17 cellular contexts compared by ENCODE assay signal in genomic region chrX:132594129-132594528, GRCh38.
A peak's percentile ranks its signal among the peaks of the same experiment; 100 is the strongest.
DNase-seq lines count a peak whose midpoint lies in the region; ATAC-seq, FAIRE-seq and TF ChIP-seq lines count a peak whose summit lies in the region.
"Had no signal": no experiment of that assay in that cellular context is flagged by ENCODE, and none has a peak within 500 bp of the region (broad histone marks: within the 10 kb centered on the region; RNA-seq: fewer than 3 reads in every experiment).

No MANE protein-coding gene starts in this region.

- no peaks in the 10 kb centered on the region for H3K36me3 ChIP-seq in HepG2 (replicated peaks in 1 of 2; ENCODE audit: control insufficient read depth in 1 of 2, insufficient read depth in 2 of 2, low read length in 2 of 2)
- H3K36me3 ChIP-seq: Peyer's patch had no signal

- H3K27me3 Mint-ChIP-seq in activated CD4-positive, alpha-beta T cell treated with anti-CD3 and anti-CD28 coated beads, Interleukin-2, amount 10 ng/mL, durations not matched to agents 24 days and 14 days, result no peaks in the 10 kb centered on the region
- H3K27me3 Mint-ChIP-seq: B cell; CD4-positive, alpha-beta T cell had no signal

- H3K4me1 Mint-ChIP-seq in activated CD4-positive, alpha-beta T cell treated with anti-CD3 and anti-CD28 coated beads, Interleukin-2, amount 10 ng/mL, durations not matched to agents 24 days and 14 days, result no peaks in the 10 kb centered on the region
- H3K4me1 Mint-ChIP-seq: B cell had no signal

- peak; percentile 54 for FAIRE-seq in HepG2 (lab: Jason Lieb, UNC)

- BruUV-seq in HepG2 (replicated peaks; lab: Mats Ljungman, UMichigan), result no TSS peak

- H3K4me1 ChIP-seq in HepG2 (ENCODE audit: insufficient read depth, low read length), result peaks cover 66% of the 10 kb centered on the region
- H3K4me1 ChIP-seq: Peyer's patch had no signal

- H2AFZ ChIP-seq in HepG2 (ENCODE audit: low read length), result no peak overlapping the region

- in situ Hi-C loops in HepG2 (cut with HindIII; ENCODE audit: extremely low pct_ligation_motif_present, low pct_unique_long_range_greater_than_20kb), result loop anchor here (5.0 kb wide), 1 partner anchor 102 kb away; no protein-coding TSS in a partner anchor

- H3K27me3 ChIP-seq in HepG2 (ENCODE audit: control insufficient read depth in 1 of 2, insufficient read depth in 2 of 2, low read length in 2 of 2), result no peaks in the 10 kb centered on the region
- H3K27me3 ChIP-seq: Peyer's patch had no signal

- H3K4me3 ChIP-seq in epithelial cell of proximal tubule (ENCODE audit: low read depth, low read length) (no peak overlapping the region), HepG2 (replicated peaks in 1 of 3; ENCODE audit: insufficient read depth in 1 of 3, low read depth in 2 of 3, low read length in 3 of 3) (no peak overlapping the region)
- H3K4me3 ChIP-seq: Peyer's patch had no signal

- no peak overlapping the region for H3K27ac ChIP-seq in HepG2 (ENCODE audit: extremely low read length, insufficient read depth, low read length)
- H3K27ac ChIP-seq: Peyer's patch had no signal

- no peak overlapping the region for H3K4me2 ChIP-seq in HepG2 (ENCODE audit: low read depth, low read length)

- H3K9me3 ChIP-seq in HepG2 (ENCODE audit: low read length), result no peaks in the 10 kb centered on the region
- H3K9me3 ChIP-seq: Peyer's patch had no signal

- H4K20me1 ChIP-seq in HepG2 (ENCODE audit: insufficient read depth, low read length), result no peaks in the 10 kb centered on the region

- H3K27ac Mint-ChIP-seq in activated CD4-positive, alpha-beta T cell treated with anti-CD3 and anti-CD28 coated beads, Interleukin-2, amount 10 ng/mL, durations not matched to agents 24 days and 14 days, result no peak overlapping the region
- H3K27ac Mint-ChIP-seq: B cell; CD4-positive, alpha-beta T cell had no signal

- H3K79me2 ChIP-seq in HepG2 (ENCODE audit: insufficient read depth, low read length), result no peaks in the 10 kb centered on the region

- no peaks in the 10 kb centered on the region for H3K36me3 Mint-ChIP-seq in activated CD4-positive, alpha-beta T cell treated with anti-CD3 and anti-CD28 coated beads, Interleukin-2, amount 10 ng/mL, durations not matched to agents 24 days and 14 days (ENCODE audit: low read depth)

- POLR2A ChIA-PET in HepG2 (lab: Yijun Ruan, JAX), result interaction anchor here (0.9 to 1.0 kb wide), 2 partner anchors 106 to 114 kb away, joined by 3 read pairs; no protein-coding TSS in a partner anchor

- intact Hi-C loops in HepG2 (cut with micrococcal nuclease; ENCODE audit: unreplicated experiment), result loop anchor here (5.0 kb wide), 1 partner anchor 182 kb away; no protein-coding TSS in a partner anchor
- intact Hi-C loops in activated CD4-positive, alpha-beta T cell treated with anti-CD3 and anti-CD28 coated beads, Interleukin-2, amount 10 ng/mL, durations not matched to agents 24 days and 14 days (cut with micrococcal nuclease), result no loop called here

- ATAC-seq in HepG2 (no peak), GM21786 (IDR thresholded peaks at IDR 0.05; ENCODE audit: unreplicated experiment) (no peak), HG02763 (IDR thresholded peaks at IDR 0.05; ENCODE audit: unreplicated experiment) (no peak)

- TF ChIP-seq CTCF in epithelial cell of proximal tubule (conservative IDR thresholded peaks at IDR 0.05; ENCODE audit: low read depth, low read length), result no peak
- no peak for TF ChIP-seq CTCF in HepG2 (CRISPR knock-in tag; IDR thresholded peaks at IDR 0.05)

- TF ChIP-seq POLR2A in HepG2 (IDR thresholded peaks at IDR 0.05; ENCODE audit: insufficient read depth in 1 of 2, low read depth in 2 of 2, low read length in 2 of 2), result no peak

- H3K4me3 Mint-ChIP-seq in activated CD4-positive, alpha-beta T cell treated with anti-CD3 and anti-CD28 coated beads, Interleukin-2, amount 10 ng/mL, durations not matched to agents 24 days and 14 days, result no peak overlapping the region
- H3K4me3 Mint-ChIP-seq: B cell; CD4-positive, alpha-beta T cell had no signal

- TF ChIP-seq RAD21 in HepG2 (CRISPR knock-in tag; IDR thresholded peaks at IDR 0.05), result no peak

- no peak overlapping the region for H3K9ac ChIP-seq in HepG2 (ENCODE audit: insufficient read depth, low read depth, low read length)

- peak; percentile 54 for DNase-seq in HCEC 1CT
- peak; percentile 11 for DNase-seq in NCI-H82 treated with DMSO at 0.1 percent for 48 hours (lab: John Stamatoyannopoulos, UW; ENCODE audit: unreplicated experiment)
- peak; percentile 69 for DNase-seq in epithelial cell of proximal tubule (ENCODE audit: low read depth)
- peak; percentile 24 for DNase-seq in HepG2 (ENCODE audit: low spot score)
- DNase-seq in dermis blood vessel endothelial cell, result no peak
- DNase-seq in activated CD4-positive, alpha-beta T cell treated with anti-CD3 and anti-CD28 coated beads, Interleukin-2, amount 10 ng/mL, durations not matched to agents 24 days and 14 days, result no peak
- DNase-seq: CD4-positive, alpha-beta T cell; GF-D8; Karpas-422; NCI-H1436; NCI-H2029 treated with DMSO at 0.1 percent for 48 hours; NCI-H524; Peyer's patch; SHP77 treated with DMSO at 0.1 percent for 48 hours had no signal

- TF ChIP-seq EP300 in HepG2 (IDR thresholded peaks at IDR 0.05; ENCODE audit: low read depth in 2 of 2, low read length in 2 of 2) (peak in 1 of 2 experiments; percentile 26; a peak in 1 of 4 replicates), HepG2 (CRISPR knock-in tag; IDR thresholded peaks at IDR 0.05; ENCODE audit: borderline replicate concordance) (no peak)

- CTCF ChIA-PET in HepG2 (lab: Yijun Ruan, JAX; ENCODE audit: low intra/inter-chr PET ratio, low total read pairs), result no interaction called here

- no peaks in the 10 kb centered on the region for H3K9me3 Mint-ChIP-seq in activated CD4-positive, alpha-beta T cell treated with anti-CD3 and anti-CD28 coated beads, Interleukin-2, amount 10 ng/mL, durations not matched to agents 24 days and 14 days
- H3K9me3 Mint-ChIP-seq: CD4-positive, alpha-beta T cell had no signal

- WGBS in HepG2 (ENCODE audit: low lambda C conversion rate), result 64% methylated on average over 5 of the region's 5 CpGs

TF ChIP-seq in HepG2, 621 proteins besides CTCF, POLR2A, EP300 and RAD21 (continues in another document):
- TF ChIP-seq, protein P1, sequence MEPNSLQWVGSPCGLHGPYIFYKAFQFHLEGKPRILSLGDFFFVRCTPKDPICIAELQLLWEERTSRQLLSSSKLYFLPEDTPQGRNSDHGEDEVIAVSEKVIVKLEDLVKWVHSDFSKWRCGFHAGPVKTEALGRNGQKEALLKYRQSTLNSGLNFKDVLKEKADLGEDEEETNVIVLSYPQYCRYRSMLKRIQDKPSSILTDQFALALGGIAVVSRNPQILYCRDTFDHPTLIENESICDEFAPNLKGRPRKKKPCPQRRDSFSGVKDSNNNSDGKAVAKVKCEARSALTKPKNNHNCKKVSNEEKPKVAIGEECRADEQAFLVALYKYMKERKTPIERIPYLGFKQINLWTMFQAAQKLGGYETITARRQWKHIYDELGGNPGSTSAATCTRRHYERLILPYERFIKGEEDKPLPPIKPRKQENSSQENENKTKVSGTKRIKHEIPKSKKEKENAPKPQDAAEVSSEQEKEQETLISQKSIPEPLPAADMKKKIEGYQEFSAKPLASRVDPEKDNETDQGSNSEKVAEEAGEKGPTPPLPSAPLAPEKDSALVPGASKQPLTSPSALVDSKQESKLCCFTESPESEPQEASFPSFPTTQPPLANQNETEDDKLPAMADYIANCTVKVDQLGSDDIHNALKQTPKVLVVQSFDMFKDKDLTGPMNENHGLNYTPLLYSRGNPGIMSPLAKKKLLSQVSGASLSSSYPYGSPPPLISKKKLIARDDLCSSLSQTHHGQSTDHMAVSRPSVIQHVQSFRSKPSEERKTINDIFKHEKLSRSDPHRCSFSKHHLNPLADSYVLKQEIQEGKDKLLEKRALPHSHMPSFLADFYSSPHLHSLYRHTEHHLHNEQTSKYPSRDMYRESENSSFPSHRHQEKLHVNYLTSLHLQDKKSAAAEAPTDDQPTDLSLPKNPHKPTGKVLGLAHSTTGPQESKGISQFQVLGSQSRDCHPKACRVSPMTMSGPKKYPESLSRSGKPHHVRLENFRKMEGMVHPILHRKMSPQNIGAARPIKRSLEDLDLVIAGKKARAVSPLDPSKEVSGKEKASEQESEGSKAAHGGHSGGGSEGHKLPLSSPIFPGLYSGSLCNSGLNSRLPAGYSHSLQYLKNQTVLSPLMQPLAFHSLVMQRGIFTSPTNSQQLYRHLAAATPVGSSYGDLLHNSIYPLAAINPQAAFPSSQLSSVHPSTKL (CRISPR knock-in tag; IDR thresholded peaks at IDR 0.05), result peak; percentile 19; the same call in 1 of the 2 replicates
- no peak for TF ChIP-seq ZNF572 (CRISPR knock-in tag; IDR thresholded peaks at IDR 0.05)
- TF ChIP-seq JDP2 (CRISPR knock-in tag; IDR thresholded peaks at IDR 0.05; ENCODE audit: borderline replicate concordance), result no peak
- no peak for TF ChIP-seq ZMAT5 (CRISPR knock-in tag; IDR thresholded peaks at IDR 0.05; ENCODE audit: borderline replicate concordance, low read depth)
- no peak for TF ChIP-seq HDAC6 (IDR thresholded peaks at IDR 0.05; ENCODE audit: low read depth, low read length)
- TF ChIP-seq MEIS1 (CRISPR knock-in tag; IDR thresholded peaks at IDR 0.05; ENCODE audit: borderline replicate concordance), result no peak
- TF ChIP-seq KAT2B (IDR thresholded peaks at IDR 0.05; ENCODE audit: borderline replicate concordance, low read depth, low read length), result no peak
- TF ChIP-seq ZNF652 (CRISPR knock-in tag; IDR thresholded peaks at IDR 0.05; ENCODE audit: borderline replicate concordance, low read depth), result peak; percentile 92
- TF ChIP-seq GTF2F1 (IDR thresholded peaks at IDR 0.05; ENCODE audit: low read length), result no peak
- no peak for TF ChIP-seq ZNF570 (CRISPR knock-in tag; IDR thresholded peaks at IDR 0.05; ENCODE audit: borderline replicate concordance)
- no peak for TF ChIP-seq IRF9 (CRISPR knock-in tag; IDR thresholded peaks at IDR 0.05; ENCODE audit: borderline replicate concordance)
- TF ChIP-seq ZNF629 (CRISPR knock-in tag; conservative IDR thresholded peaks at IDR 0.05), result peak; percentile 51; the same call in 1 of the 2 replicates

Comparison
In these comparisons a context has a peak if more than half of its experiments do, and no peak if none do; other contexts are left out.
1. DNase-seq: peak in HCEC 1CT (single experiment), NCI-H82 treated with DMSO at 0.1 percent for 48 hours (single experiment), epithelial cell of proximal tubule (single experiment) and HepG2 (single experiment); none in dermis blood vessel endothelial cell (single experiment) and activated CD4-positive, alpha-beta T cell treated with anti-CD3 and anti-CD28 coated beads, Interleukin-2, amount 10 ng/mL, durations not matched to agents 24 days and 14 days (single experiment).